Comparison of ENCODE assay signal across 8 cellular contexts in the genomic region with DNA sequence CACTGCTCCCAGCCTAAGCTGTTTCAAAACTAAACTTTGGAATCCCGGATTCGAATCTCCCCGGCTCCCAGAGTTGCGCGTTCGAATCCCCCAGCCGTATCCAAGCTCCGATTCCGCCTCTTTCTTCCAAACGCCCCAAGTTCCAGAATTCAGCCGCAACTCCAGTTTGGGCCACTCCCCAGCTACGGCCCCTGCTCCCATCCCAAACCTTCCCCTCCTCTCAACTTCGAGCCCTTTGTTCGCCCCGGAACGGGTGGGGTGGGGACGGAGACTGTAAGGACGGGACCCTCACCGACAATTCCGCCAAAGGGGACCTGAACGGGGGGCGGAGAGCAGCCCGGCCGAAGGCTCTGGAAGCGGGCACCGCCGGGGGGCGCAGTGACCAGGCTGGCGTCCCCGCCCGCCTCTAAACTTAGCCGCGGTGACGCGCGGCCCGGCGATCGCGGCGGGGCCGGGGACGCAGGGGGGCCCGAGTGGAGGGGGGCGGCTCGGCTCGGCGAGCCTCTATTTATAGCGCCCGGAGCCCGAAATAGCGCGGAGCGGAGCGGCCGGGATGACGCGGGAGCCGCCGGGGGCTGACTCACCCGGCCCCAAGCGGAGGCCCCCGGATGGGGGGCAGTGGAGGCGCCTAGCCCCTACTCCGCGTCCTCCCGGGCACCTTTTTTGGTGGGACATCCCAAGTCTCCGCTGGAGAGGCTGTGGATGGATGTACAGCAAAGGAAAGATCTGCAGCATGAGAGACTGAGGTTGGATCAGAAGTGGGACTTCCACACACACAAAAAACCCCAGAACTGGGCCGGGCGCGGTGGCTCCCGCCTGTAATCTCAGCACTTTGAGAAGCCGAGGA. TPM values are rescaled to one million over a fixed set of nuclear protein-coding genes. Genes with fewer than 3 reads are reported as not detected.
DNase-seq lines count a peak whose midpoint lies in the region; ATAC-seq and TF ChIP-seq lines count a peak whose summit lies in the region.

No MANE protein-coding gene starts in this region.

- peak; percentile 82 for DNase-seq in AG08396 (ENCODE audit: low spot score)
- peak; percentile 73 for DNase-seq in H9
- peak in 1 of 2 donors; percentile 45 for DNase-seq in activated T-cell treated with anti-CD3 and anti-CD28 coated beads, Interleukin-2, amount 50 U/mL, for 72 hours
- DNase-seq in cardiac muscle cell (ENCODE audit: low read depth in 1 of 2, low spot score in 1 of 2), result peak; percentile 59 to 95
- DNase-seq in stimulated activated naive CD4-positive, alpha-beta T cell (lab: John Stamatoyannopoulos, UW), result no peak
- no peak for DNase-seq in HT-29 (ENCODE audit: low spot score)

- H2BK12ac ChIP-seq in H9 (ENCODE audit: insufficient read length, low read depth, low read length), result peak overlapping the region; percentile 67

- H3K4me3 Mint-ChIP-seq in H9, result peak overlapping the region; percentile 78 to 95
- peak overlapping the region; percentile 87 to 89 for H3K4me3 Mint-ChIP-seq in activated T-cell treated with anti-CD3 and anti-CD28 coated beads, Interleukin-2, amount 50 U/mL, for 72 hours

- no peak overlapping the region; the same call in 1 of the 2 replicates for H2BK15ac ChIP-seq in H9 (ENCODE audit: low read depth, low read length)

- TF ChIP-seq CTCF in H9 (conservative IDR thresholded peaks at IDR 0.05) (peak; percentile 66), cardiac muscle cell (IDR thresholded peaks at IDR 0.05; ENCODE audit: low read depth, low read length) (peak; percentile 55)

- peaks cover 15% of the 10 kb centered on the region for H3K23me2 ChIP-seq in H9 (ENCODE audit: insufficient read length, low read depth, low read length, poor library complexity, severe bottlenecking)

- no peaks in the 10 kb centered on the region for H3K9me3 ChIP-seq in H9 (ENCODE audit: control insufficient read depth, low read depth, low read length)
- H3K9me3 ChIP-seq in cardiac muscle cell (ENCODE audit: low read depth), result no peaks in the 10 kb centered on the region

- H3K27me3 ChIP-seq in H9 (ENCODE audit: insufficient read depth, low read length) (no peaks in the 10 kb centered on the region), cardiac muscle cell (no peaks in the 10 kb centered on the region), rectal smooth muscle tissue (ENCODE audit: control insufficient read depth, insufficient read depth, low read length) (no peaks in the 10 kb centered on the region)

- H3K79me1 ChIP-seq in H9 (ENCODE audit: insufficient read depth, low read depth, low read length, poor library complexity, severe bottlenecking), result no peaks in the 10 kb centered on the region

- H3K27ac ChIP-seq in H9 (ENCODE audit: insufficient read length, low read depth, low read length) (no peak overlapping the region), cardiac muscle cell (peak overlapping the region; percentile 84), rectal smooth muscle tissue (ENCODE audit: low read depth, low read length) (peak overlapping the region; percentile 72)

- H4K91ac ChIP-seq in H9 (ENCODE audit: insufficient read length, low read depth, low read length), result no peak overlapping the region

- no peaks in the 10 kb centered on the region; a peak in 2 of 5 replicates for H3K9me3 Mint-ChIP-seq in H9
- no peaks in the 10 kb centered on the region for H3K9me3 Mint-ChIP-seq in activated T-cell treated with anti-CD3 and anti-CD28 coated beads, Interleukin-2, amount 50 U/mL, for 72 hours

- no peak overlapping the region for H3K4ac ChIP-seq in H9 (ENCODE audit: low read depth, low read length)

- no CpG with 5 or more reads among the region's 73 CpGs for WGBS in H9 (ENCODE audit: extremely low coverage, insufficient read length, low lambda C conversion rate)

- H3K18ac ChIP-seq in H9 (ENCODE audit: insufficient read length, low read depth, low read length), result peak overlapping the region; percentile 87

- H3K14ac ChIP-seq in H9 (ENCODE audit: insufficient read depth, low read length), result peak overlapping the region; percentile 58; the same call in 1 of the 2 replicates

- H3K36me3 ChIP-seq in cardiac muscle cell (no peaks in the 10 kb centered on the region), rectal smooth muscle tissue (ENCODE audit: control insufficient read depth, insufficient read depth, low read length) (no peaks in the 10 kb centered on the region)

- no peak overlapping the region for H3T11ph ChIP-seq in H9 (ENCODE audit: low read length)

- no peaks in the 10 kb centered on the region for H3K36me3 Mint-ChIP-seq in H9 (ENCODE audit: insufficient read depth in 1 of 3, low read depth in 3 of 3)
- no peaks in the 10 kb centered on the region for H3K36me3 Mint-ChIP-seq in activated T-cell treated with anti-CD3 and anti-CD28 coated beads, Interleukin-2, amount 50 U/mL, for 72 hours (ENCODE audit: insufficient read depth in 2 of 2)

- peak overlapping the region; percentile 54 for H3K4me2 ChIP-seq in H9 (ENCODE audit: insufficient read depth, insufficient read length, low read length)

- no peaks in the 10 kb centered on the region; the same call in 1 of the 2 replicates for H3K27me3 Mint-ChIP-seq in H9 (ENCODE audit: low read depth)
- peaks cover 6% of the 10 kb centered on the region for H3K27me3 Mint-ChIP-seq in activated T-cell treated with anti-CD3 and anti-CD28 coated beads, Interleukin-2, amount 50 U/mL, for 72 hours (ENCODE audit: low read depth)

- H3K4me1 Mint-ChIP-seq in H9, result peaks cover 8 to 12% of the 10 kb centered on the region in 2 experiments
- H3K4me1 Mint-ChIP-seq in activated T-cell treated with anti-CD3 and anti-CD28 coated beads, Interleukin-2, amount 50 U/mL, for 72 hours (ENCODE audit: low read depth), result peaks cover 31% of the 10 kb centered on the region

- H2AFZ ChIP-seq in H9 (ENCODE audit: low read length), result peak overlapping the region; percentile 95

- H3K23ac ChIP-seq in H9 (ENCODE audit: insufficient read length, low read depth, low read length), result no peak overlapping the region

- no peak overlapping the region for H2BK5ac ChIP-seq in H9 (ENCODE audit: insufficient read length, low read length)

- H4K8ac ChIP-seq in H9 (replicated peaks; ENCODE audit: insufficient read length, low read depth, low read length), result no peak overlapping the region

- H3K9ac ChIP-seq in H9 (ENCODE audit: extremely low read depth, insufficient read length, low read length) (no peak overlapping the region), rectal smooth muscle tissue (ENCODE audit: low read length) (no peak overlapping the region)

- H3K4me3 ChIP-seq in cardiac muscle cell (peak overlapping the region; percentile 35), rectal smooth muscle tissue (ENCODE audit: low read length) (peak overlapping the region; percentile 76)

- H3K4me1 ChIP-seq in H9 (ENCODE audit: insufficient read depth, low read length), result no peaks in the 10 kb centered on the region
- H3K4me1 ChIP-seq in cardiac muscle cell (ENCODE audit: low read depth), result peaks cover 11% of the 10 kb centered on the region
- peaks cover 5% of the 10 kb centered on the region for H3K4me1 ChIP-seq in rectal smooth muscle tissue (ENCODE audit: control insufficient read depth, insufficient read depth, low read length)

- no peaks in the 10 kb centered on the region for H4K20me1 ChIP-seq in H9 (ENCODE audit: control insufficient read depth, insufficient read depth, insufficient read length)

- H3K56ac ChIP-seq in H9 (ENCODE audit: insufficient read length, low read depth, low read length), result no peak overlapping the region

- peak in 1 of 2 donors; percentile 21 for ATAC-seq in activated T-cell treated with anti-CD3 and anti-CD28 coated beads, Interleukin-2, amount 50 U/mL, for 72 hours (replicated peaks in 1 of 2)
- no peak for ATAC-seq in HG02623 (IDR thresholded peaks at IDR 0.05; ENCODE audit: unreplicated experiment)

- no peak overlapping the region for H2AK5ac ChIP-seq in H9 (ENCODE audit: insufficient read length, low read length)

- no peaks in the 10 kb centered on the region for H3K79me2 ChIP-seq in H9 (ENCODE audit: insufficient read depth, low read length)

- H2BK20ac ChIP-seq in H9 (ENCODE audit: low read depth, low read length, poor library complexity, severe bottlenecking), result no peak overlapping the region

- H3K27ac Mint-ChIP-seq in H9, result peak overlapping the region in 2 of 3 experiments; percentile 77 to 92; a peak in 4 of 7 replicates
- peak overlapping the region; percentile 51 for H3K27ac Mint-ChIP-seq in activated T-cell treated with anti-CD3 and anti-CD28 coated beads, Interleukin-2, amount 50 U/mL, for 72 hours

- no peak overlapping the region for H4K5ac ChIP-seq in H9 (ENCODE audit: insufficient read length, low read depth, low read length)

- peak overlapping the region; percentile 2 for H2BK120ac ChIP-seq in H9 (ENCODE audit: low read depth, low read length, poor library complexity, severe bottlenecking)

RNA-seq across cellular contexts. Expression of a gene that starts 4.9 kb away (rescaled TPM):
- total RNA-seq in H9 (2021), result 62.4 and 66.7 TPM in 2 replicates
- total RNA-seq in activated T-cell treated with anti-CD3 and anti-CD28 coated beads, Interleukin-2, amount 50 U/mL, for 72 hours, result 10 to 100 TPM; 71.0 to 73.9 TPM
- 120 and 164 TPM in 2 replicates for total RNA-seq in cardiac muscle cell
- polyA plus RNA-seq in cardiac muscle cell, result 138 and 169 TPM in 2 replicates
- total RNA-seq in HT-29 (2014; rRNA removed; shearing (Covaris generic)), result 154 and 159 TPM in 2 replicates

RNA-seq across cellular contexts. Expression of a gene that starts 22.2 kb away (rescaled TPM):
- total RNA-seq in H9 (2021), result 43.4 and 48.7 TPM in 2 replicates
- total RNA-seq in activated T-cell treated with anti-CD3 and anti-CD28 coated beads, Interleukin-2, amount 50 U/mL, for 72 hours, result 1 to 10 TPM; 3.4 to 4.9 TPM
- total RNA-seq in cardiac muscle cell, result 6.5 and 17.8 TPM in 2 replicates
- polyA plus RNA-seq in cardiac muscle cell, result 6.0 and 6.6 TPM in 2 replicates
- total RNA-seq in HT-29 (2014; rRNA removed; shearing (Covaris generic)), result 51.7 and 68.2 TPM in 2 replicates

RNA-seq across cellular contexts. Expression of a gene that starts 23.7 kb away (rescaled TPM):
- 40.4 and 42.6 TPM in 2 replicates for total RNA-seq in H9 (2021)
- 10 to 100 TPM; 22.7 to 32.0 TPM for total RNA-seq in activated T-cell treated with anti-CD3 and anti-CD28 coated beads, Interleukin-2, amount 50 U/mL, for 72 hours
- total RNA-seq in cardiac muscle cell, result 49.7 and 118 TPM in 2 replicates
- 39.5 and 54.1 TPM in 2 replicates for polyA plus RNA-seq in cardiac muscle cell
- 47.8 and 48.0 TPM in 2 replicates for total RNA-seq in HT-29 (2014; rRNA removed; shearing (Covaris generic))

RNA-seq across cellular contexts. Expression of a gene that starts 39.2 kb away (rescaled TPM):
- total RNA-seq in H9 (2021) (1.7 and 2.5 TPM in 2 replicates), cardiac muscle cell (0.88 and 4.5 TPM in 2 replicates)
- 10 to 100 TPM; 20.3 to 24.6 TPM for total RNA-seq in activated T-cell treated with anti-CD3 and anti-CD28 coated beads, Interleukin-2, amount 50 U/mL, for 72 hours
- 1.7 and 3.0 TPM in 2 replicates for polyA plus RNA-seq in cardiac muscle cell
- total RNA-seq in HT-29 (2014; rRNA removed; shearing (Covaris generic)), result 218 and 253 TPM in 2 replicates

RNA-seq across cellular contexts. Expression of a gene that starts 58.2 kb away (rescaled TPM):
- total RNA-seq in H9 (2021), result 94.4 and 98.7 TPM in 2 replicates
- 10 to 100 TPM; 20.4 to 23.2 TPM for total RNA-seq in activated T-cell treated with anti-CD3 and anti-CD28 coated beads, Interleukin-2, amount 50 U/mL, for 72 hours
- 45.4 and 69.1 TPM in 2 replicates for total RNA-seq in cardiac muscle cell
- 19.2 and 28.2 TPM in 2 replicates for polyA plus RNA-seq in cardiac muscle cell
- 40.9 and 49.8 TPM in 2 replicates for total RNA-seq in HT-29 (2014; rRNA removed; shearing (Covaris generic))

Comparison
In these comparisons a context has a peak if more than half of its experiments do, and no peak if none do; other contexts are left out.
1. DNase-seq: peak in AG08396 (single experiment), H9 (single experiment) and cardiac muscle cell (2 of 2); none in stimulated activated naive CD4-positive, alpha-beta T cell (0 of 6) and HT-29 (single experiment).